ENCODE assay signal across 34 cellular contexts in genomic region chr21:31813873-31814272, GRCh38.
"Had no signal": no experiment of that assay in that cellular context is flagged by ENCODE, and none has a peak within 500 bp of the region (broad histone marks: within the 10 kb centered on the region; RNA-seq: fewer than 3 reads in every experiment).

No MANE protein-coding gene starts in this region.

- DNase-seq: activated effector memory CD4-positive, alpha-beta T cell treated with anti-CD3 and anti-CD28 coated beads, Interleukin-2, amount 50 U/mL, for 16 hours; activated effector memory CD4-positive, alpha-beta T cell treated with Interleukin-2 at 50 U/mL for 16 hours; activated gamma-delta T cell; activated gamma-delta T cell treated with Interleukin-2 at 50 U/mL for 16 hours; activated naive CD4-positive, alpha-beta T cell; activated naive CD4-positive, alpha-beta T cell treated with anti-CD3 and anti-CD28 coated beads for 36 hours; activated naive CD4-positive, alpha-beta T cell treated with anti-CD3 and anti-CD28 coated beads, Interleukin-2, amount 10 ng/mL, durations not matched to agents 7 days and 5 days; activated naive CD4-positive, alpha-beta T cell treated with anti-CD3 and anti-CD28 coated beads, Interleukin-2, amount 50 U/mL, for 16 hours; activated naive CD4-positive, alpha-beta T cell treated with Interleukin-2 at 50 U/mL for 16 hours; activated naive CD8-positive, alpha-beta T cell treated with anti-CD3 and anti-CD28 coated beads for 36 hours; activated naive CD8-positive, alpha-beta T cell treated with anti-CD3 and anti-CD28 coated beads, Interleukin-2, amount 10 ng/mL, durations not matched to agents 7 days and 5 days; activated naive CD8-positive, alpha-beta T cell treated with anti-CD3 and anti-CD28 coated beads, Interleukin-2, amount 50 U/mL, for 24 hours; activated T-cell treated with anti-CD3 and anti-CD28 coated beads, Interleukin-2, amount 50 U/mL, for 1 hour; activated T-cell treated with anti-CD3 and anti-CD28 coated beads, Interleukin-2, amount 50 U/mL, for 24 hours; activated T-cell treated with anti-CD3 and anti-CD28 coated beads, Interleukin-2, amount 50 U/mL, for 4 hours; activated T-cell treated with anti-CD3 and anti-CD28 coated beads, Interleukin-2, amount 50 U/mL, for 48 hours; activated T-cell treated with anti-CD3 and anti-CD28 coated beads, Interleukin-2, amount 50 U/mL, for 72 hours; adrenal gland; amniotic stem cell; amygdala; anterior cingulate cortex; aorta; body of pancreas; brain microvascular endothelial cell; caudate nucleus; central memory CD4-positive, alpha-beta T cell; cerebellar nuclear complex had no signal

- FAIRE-seq: astrocyte, bronchial epithelial cell had no signal

- H3K27ac ChIP-seq: adrenal gland, ascending aorta, body of pancreas, brain microvascular endothelial cell, breast epithelium, cardiac muscle cell had no signal

- H3K4me3 ChIP-seq: adrenal gland, ascending aorta, body of pancreas, breast epithelium, cardiac muscle cell had no signal

- H3K4me1 ChIP-seq: adrenal gland, ascending aorta, body of pancreas, breast epithelium had no signal

- ATAC-seq: activated naive CD4-positive, alpha-beta T cell treated with anti-CD3 and anti-CD28 coated beads, Interleukin-2, amount 50 U/mL, for 72 hours; activated naive CD8-positive, alpha-beta T cell treated with anti-CD3 and anti-CD28 coated beads, Interleukin-2, amount 50 U/mL, for 24 hours; activated T-cell treated with anti-CD3 and anti-CD28 coated beads, Interleukin-2, amount 50 U/mL, for 4 hours; activated T-cell treated with anti-CD3 and anti-CD28 coated beads, Interleukin-2, amount 50 U/mL, for 72 hours; activated T-helper 17 cell treated with anti-CD3 and anti-CD28 coated beads, Interleukin-2, amount 50 U/mL, for 72 hours; body of pancreas had no signal

- H3K9me3 ChIP-seq: adrenal gland, ascending aorta, body of pancreas, breast epithelium had no signal

- H3K27me3 ChIP-seq: adrenal gland, ascending aorta, body of pancreas, brain microvascular endothelial cell, breast epithelium, cardiac muscle cell had no signal

- H3K36me3 ChIP-seq: adrenal gland, ascending aorta, brain microvascular endothelial cell, breast epithelium, cardiac muscle cell had no signal
